ENCODE assay signal across 21 cellular contexts in the genomic region with DNA sequence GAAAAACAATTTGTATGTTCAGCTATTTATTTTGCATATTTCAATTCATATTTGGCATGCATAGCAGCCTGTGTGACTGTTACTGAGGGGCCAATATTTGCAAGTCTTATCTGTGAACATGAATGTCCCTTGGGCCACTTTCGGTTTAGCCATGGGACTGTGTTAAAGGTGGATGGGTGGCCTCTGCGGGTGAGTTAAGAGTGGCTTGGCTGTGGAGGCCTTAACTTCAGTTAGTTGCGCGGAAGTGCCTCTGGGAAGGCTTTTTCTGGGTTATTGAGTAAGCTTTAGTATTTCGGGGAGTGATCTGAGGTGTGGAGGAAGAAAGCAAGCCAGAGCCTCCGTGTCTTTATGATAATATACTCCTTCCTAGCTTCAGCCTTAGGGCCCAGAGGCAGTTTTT.
"Had no signal": no experiment of that assay in that cellular context is flagged by ENCODE, and none has a peak within 500 bp of the region (broad histone marks: within the 10 kb centered on the region; RNA-seq: fewer than 3 reads in every experiment).

No MANE protein-coding gene starts in this region.

- H3K27me3 ChIP-seq: ascending aorta, gastrocnemius medialis, heart left ventricle, thyroid gland, vagina had no signal

- H3K36me3 ChIP-seq: ascending aorta, gastrocnemius medialis, heart left ventricle, thyroid gland, vagina, WERI-Rb-1 had no signal

- H3K4me1 ChIP-seq: ascending aorta, gastrocnemius medialis, heart left ventricle, thyroid gland had no signal

- H3K4me3 Mint-ChIP-seq: activated naive CD4-positive, alpha-beta T cell treated with anti-CD3 and anti-CD28 coated beads, Interleukin-2, amount 10 ng/mL, durations not matched to agents 7 days and 5 days; activated naive CD8-positive, alpha-beta T cell treated with anti-CD3 and anti-CD28 coated beads, Interleukin-2, amount 50 U/mL, for 24 hours; central memory CD8-positive, alpha-beta T cell had no signal

- H3K4me3 ChIP-seq: ascending aorta, coronary artery, gastrocnemius medialis, heart left ventricle, thyroid gland, vagina had no signal

- H3K4me1 Mint-ChIP-seq: activated naive CD4-positive, alpha-beta T cell treated with anti-CD3 and anti-CD28 coated beads, Interleukin-2, amount 10 ng/mL, durations not matched to agents 7 days and 5 days; activated naive CD8-positive, alpha-beta T cell treated with anti-CD3 and anti-CD28 coated beads, Interleukin-2, amount 50 U/mL, for 24 hours; central memory CD8-positive, alpha-beta T cell had no signal

- H3K9me3 ChIP-seq: ascending aorta, gastrocnemius medialis, heart left ventricle, thyroid gland, vagina had no signal

- ATAC-seq: activated naive CD8-positive, alpha-beta T cell treated with anti-CD3 and anti-CD28 coated beads, Interleukin-2, amount 50 U/mL, for 24 hours; gastrocnemius medialis; heart left ventricle had no signal

- H3K36me3 Mint-ChIP-seq: activated naive CD4-positive, alpha-beta T cell treated with anti-CD3 and anti-CD28 coated beads, Interleukin-2, amount 10 ng/mL, durations not matched to agents 7 days and 5 days had no signal

- H3K27ac Mint-ChIP-seq: activated naive CD4-positive, alpha-beta T cell treated with anti-CD3 and anti-CD28 coated beads, Interleukin-2, amount 10 ng/mL, durations not matched to agents 7 days and 5 days; activated naive CD8-positive, alpha-beta T cell treated with anti-CD3 and anti-CD28 coated beads, Interleukin-2, amount 50 U/mL, for 24 hours had no signal

- DNase-seq: activated CD4-positive, alpha-beta T cell treated with anti-CD3 and anti-CD28 coated beads for 1 hour; activated CD8-positive, alpha-beta memory T cell treated with anti-CD3 and anti-CD28 coated beads for 24 hours; activated CD8-positive, alpha-beta memory T cell treated with anti-CD3 and anti-CD28 coated beads, Interleukin-2, amount 50 U/mL, for 48 hours; activated effector memory CD4-positive, alpha-beta T cell treated with Interleukin-2 at 50 U/mL for 16 hours; activated naive CD4-positive, alpha-beta T cell treated with anti-CD3 and anti-CD28 coated beads, Interleukin-2, amount 10 ng/mL, durations not matched to agents 7 days and 5 days; activated naive CD8-positive, alpha-beta T cell treated with anti-CD3 and anti-CD28 coated beads, Interleukin-2, amount 50 U/mL, for 24 hours; activated T-cell treated with anti-CD3 and anti-CD28 coated beads, Interleukin-2, amount 50 U/mL, for 48 hours; erythroblast; gastrocnemius medialis; heart left ventricle; kidney glomerular epithelial cell; occipital lobe; retina; stimulated activated naive CD4-positive, alpha-beta T cell; T-helper 2 cell; thyroid gland; WERI-Rb-1 had no signal

- H3K27me3 Mint-ChIP-seq: activated naive CD4-positive, alpha-beta T cell treated with anti-CD3 and anti-CD28 coated beads, Interleukin-2, amount 10 ng/mL, durations not matched to agents 7 days and 5 days; activated naive CD8-positive, alpha-beta T cell treated with anti-CD3 and anti-CD28 coated beads, Interleukin-2, amount 50 U/mL, for 24 hours; central memory CD8-positive, alpha-beta T cell had no signal

- H3K27ac ChIP-seq: ascending aorta, coronary artery, gastrocnemius medialis, heart left ventricle, thyroid gland, vagina, WERI-Rb-1 had no signal
